Comparison of ENCODE assay signal across 1 cellular context in the genomic region with DNA sequence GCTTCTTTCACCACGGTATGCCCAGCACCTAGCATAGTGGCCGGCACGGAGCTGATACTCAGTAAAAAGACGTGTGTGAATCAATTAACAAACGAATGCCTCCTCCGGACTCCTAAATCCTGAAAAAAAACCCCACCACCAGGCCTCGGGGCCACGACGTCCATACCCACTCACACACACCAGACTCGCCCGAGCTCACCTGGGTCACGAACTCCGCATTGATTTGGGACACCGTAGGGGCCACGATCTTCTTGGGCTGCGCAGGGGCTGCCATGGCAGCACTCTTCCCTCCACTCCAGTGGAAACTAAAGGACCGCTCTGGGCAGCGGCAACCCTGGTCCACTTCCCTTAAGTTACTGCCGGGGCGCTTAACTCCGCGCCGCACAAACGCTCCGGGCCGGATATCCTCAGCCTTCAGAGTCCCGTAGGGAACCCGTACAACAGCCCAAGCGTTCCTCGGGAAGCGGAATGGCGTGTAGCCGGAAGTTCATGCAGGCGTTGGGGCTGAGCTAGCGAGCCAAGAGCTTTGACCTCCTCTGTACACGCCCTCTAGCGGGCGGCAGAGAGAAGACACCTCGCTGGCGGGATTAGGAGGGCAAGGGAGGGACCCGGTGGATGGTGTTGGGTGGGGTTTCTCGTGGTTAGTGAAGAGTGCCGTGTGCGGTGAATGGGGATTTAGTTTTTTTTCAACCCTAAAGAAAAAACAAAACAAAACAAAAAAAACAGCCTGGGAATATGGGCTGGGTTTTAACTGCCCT.
A peak's percentile ranks its signal among the peaks of the same experiment; 100 is the strongest.
TF ChIP-seq lines count a peak whose summit lies in the region.

A gene (minus strand): TSS at position 403 of the 758 bp plus-strand sequence. CDS start 129 bp downstream, at position 274.

TF ChIP-seq in HepG2, 621 proteins besides CTCF, POLR2A, EP300 and RAD21 (continued from another document and continues in another):
- TF ChIP-seq, protein P1, sequence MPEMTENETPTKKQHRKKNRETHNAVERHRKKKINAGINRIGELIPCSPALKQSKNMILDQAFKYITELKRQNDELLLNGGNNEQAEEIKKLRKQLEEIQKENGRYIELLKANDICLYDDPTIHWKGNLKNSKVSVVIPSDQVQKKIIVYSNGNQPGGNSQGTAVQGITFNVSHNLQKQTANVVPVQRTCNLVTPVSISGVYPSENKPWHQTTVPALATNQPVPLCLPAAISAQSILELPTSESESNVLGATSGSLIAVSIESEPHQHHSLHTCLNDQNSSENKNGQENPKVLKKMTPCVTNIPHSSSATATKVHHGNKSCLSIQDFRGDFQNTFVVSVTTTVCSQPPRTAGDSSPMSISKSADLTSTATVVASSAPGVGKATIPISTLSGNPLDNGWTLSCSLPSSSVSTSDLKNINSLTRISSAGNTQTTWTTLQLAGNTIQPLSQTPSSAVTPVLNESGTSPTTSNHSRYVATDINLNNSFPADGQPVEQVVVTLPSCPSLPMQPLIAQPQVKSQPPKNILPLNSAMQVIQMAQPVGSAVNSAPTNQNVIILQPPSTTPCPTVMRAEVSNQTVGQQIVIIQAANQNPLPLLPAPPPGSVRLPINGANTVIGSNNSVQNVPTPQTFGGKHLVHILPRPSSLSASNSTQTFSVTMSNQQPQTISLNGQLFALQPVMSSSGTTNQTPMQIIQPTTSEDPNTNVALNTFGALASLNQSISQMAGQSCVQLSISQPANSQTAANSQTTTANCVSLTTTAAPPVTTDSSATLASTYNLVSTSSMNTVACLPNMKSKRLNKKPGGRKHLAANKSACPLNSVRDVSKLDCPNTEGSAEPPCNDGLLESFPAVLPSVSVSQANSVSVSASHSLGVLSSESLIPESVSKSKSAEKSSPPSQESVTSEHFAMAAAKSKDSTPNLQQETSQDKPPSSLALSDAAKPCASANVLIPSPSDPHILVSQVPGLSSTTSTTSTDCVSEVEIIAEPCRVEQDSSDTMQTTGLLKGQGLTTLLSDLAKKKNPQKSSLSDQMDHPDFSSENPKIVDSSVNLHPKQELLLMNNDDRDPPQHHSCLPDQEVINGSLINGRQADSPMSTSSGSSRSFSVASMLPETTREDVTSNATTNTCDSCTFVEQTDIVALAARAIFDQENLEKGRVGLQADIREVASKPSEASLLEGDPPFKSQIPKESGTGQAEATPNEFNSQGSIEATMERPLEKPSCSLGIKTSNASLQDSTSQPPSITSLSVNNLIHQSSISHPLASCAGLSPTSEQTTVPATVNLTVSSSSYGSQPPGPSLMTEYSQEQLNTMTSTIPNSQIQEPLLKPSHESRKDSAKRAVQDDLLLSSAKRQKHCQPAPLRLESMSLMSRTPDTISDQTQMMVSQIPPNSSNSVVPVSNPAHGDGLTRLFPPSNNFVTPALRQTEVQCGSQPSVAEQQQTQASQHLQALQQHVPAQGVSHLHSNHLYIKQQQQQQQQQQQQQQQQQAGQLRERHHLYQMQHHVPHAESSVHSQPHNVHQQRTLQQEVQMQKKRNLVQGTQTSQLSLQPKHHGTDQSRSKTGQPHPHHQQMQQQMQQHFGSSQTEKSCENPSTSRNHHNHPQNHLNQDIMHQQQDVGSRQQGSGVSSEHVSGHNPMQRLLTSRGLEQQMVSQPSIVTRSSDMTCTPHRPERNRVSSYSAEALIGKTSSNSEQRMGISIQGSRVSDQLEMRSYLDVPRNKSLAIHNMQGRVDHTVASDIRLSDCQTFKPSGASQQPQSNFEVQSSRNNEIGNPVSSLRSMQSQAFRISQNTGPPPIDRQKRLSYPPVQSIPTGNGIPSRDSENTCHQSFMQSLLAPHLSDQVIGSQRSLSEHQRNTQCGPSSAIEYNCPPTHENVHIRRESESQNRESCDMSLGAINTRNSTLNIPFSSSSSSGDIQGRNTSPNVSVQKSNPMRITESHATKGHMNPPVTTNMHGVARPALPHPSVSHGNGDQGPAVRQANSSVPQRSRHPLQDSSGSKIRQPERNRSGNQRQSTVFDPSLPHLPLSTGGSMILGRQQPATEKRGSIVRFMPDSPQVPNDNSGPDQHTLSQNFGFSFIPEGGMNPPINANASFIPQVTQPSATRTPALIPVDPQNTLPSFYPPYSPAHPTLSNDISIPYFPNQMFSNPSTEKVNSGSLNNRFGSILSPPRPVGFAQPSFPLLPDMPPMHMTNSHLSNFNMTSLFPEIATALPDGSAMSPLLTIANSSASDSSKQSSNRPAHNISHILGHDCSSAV (CRISPR knock-in tag; IDR thresholded peaks at IDR 0.05; ENCODE audit: borderline replicate concordance): no peak
- TF ChIP-seq SIX1 (CRISPR knock-in tag; IDR thresholded peaks at IDR 0.05; ENCODE audit: borderline replicate concordance): no peak
- TF ChIP-seq MIXL1 (CRISPR knock-in tag; IDR thresholded peaks at IDR 0.05): peak; percentile 83
- no peak for TF ChIP-seq ZNF839 (CRISPR knock-in tag; IDR thresholded peaks at IDR 0.05; ENCODE audit: borderline replicate concordance)
- no peak for TF ChIP-seq GLI4 (CRISPR knock-in tag; IDR thresholded peaks at IDR 0.05; ENCODE audit: borderline replicate concordance)
- TF ChIP-seq EZH2 (conservative IDR thresholded peaks at IDR 0.05; ENCODE audit: low read depth, low read length): no peak
- peak; percentile 66; the same call in 1 of the 2 replicates for TF ChIP-seq ZNF709 (CRISPR knock-in tag; IDR thresholded peaks at IDR 0.05)
- no peak; the same call in 1 of the 2 replicates for TF ChIP-seq ZBTB20 (CRISPR knock-in tag; IDR thresholded peaks at IDR 0.05; ENCODE audit: borderline replicate concordance, low read depth)
- TF ChIP-seq TOPORS (CRISPR knock-in tag; IDR thresholded peaks at IDR 0.05): no peak; the same call in 1 of the 2 replicates
- TF ChIP-seq KLF12 (CRISPR knock-in tag; IDR thresholded peaks at IDR 0.05; ENCODE audit: borderline replicate concordance): no peak; the same call in 1 of the 2 replicates
- peak; percentile 59 for TF ChIP-seq RBFOX2 (IDR thresholded peaks at IDR 0.05; ENCODE audit: low read depth, low read length)
- TF ChIP-seq ZNF850 (CRISPR knock-in tag; conservative IDR thresholded peaks at IDR 0.05): 0 out of 2 replicates have a peak, but pooled peaks have one; percentile 36
- TF ChIP-seq, protein P2, sequence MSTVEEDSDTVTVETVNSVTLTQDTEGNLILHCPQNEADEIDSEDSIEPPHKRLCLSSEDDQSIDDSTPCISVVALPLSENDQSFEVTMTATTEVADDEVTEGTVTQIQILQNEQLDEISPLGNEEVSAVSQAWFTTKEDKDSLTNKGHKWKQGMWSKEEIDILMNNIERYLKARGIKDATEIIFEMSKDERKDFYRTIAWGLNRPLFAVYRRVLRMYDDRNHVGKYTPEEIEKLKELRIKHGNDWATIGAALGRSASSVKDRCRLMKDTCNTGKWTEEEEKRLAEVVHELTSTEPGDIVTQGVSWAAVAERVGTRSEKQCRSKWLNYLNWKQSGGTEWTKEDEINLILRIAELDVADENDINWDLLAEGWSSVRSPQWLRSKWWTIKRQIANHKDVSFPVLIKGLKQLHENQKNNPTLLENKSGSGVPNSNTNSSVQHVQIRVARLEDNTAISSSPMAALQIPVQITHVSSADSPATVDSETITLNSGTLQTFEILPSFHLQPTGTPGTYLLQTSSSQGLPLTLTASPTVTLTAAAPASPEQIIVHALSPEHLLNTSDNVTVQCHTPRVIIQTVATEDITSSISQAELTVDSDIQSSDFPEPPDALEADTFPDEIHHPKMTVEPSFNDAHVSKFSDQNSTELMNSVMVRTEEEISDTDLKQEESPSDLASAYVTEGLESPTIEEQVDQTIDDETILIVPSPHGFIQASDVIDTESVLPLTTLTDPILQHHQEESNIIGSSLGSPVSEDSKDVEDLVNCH (CRISPR knock-in tag; IDR thresholded peaks at IDR 0.05): no peak
- peak; percentile 55; the same call in 1 of the 2 replicates for TF ChIP-seq BCL6 (CRISPR knock-in tag; IDR thresholded peaks at IDR 0.05)
- TF ChIP-seq GATAD2A (CRISPR knock-in tag; IDR thresholded peaks at IDR 0.05): no peak; the same call in none of the 2 replicates
- peak; percentile 62; the same call in 1 of the 2 replicates for TF ChIP-seq ZNF768 (CRISPR knock-in tag; IDR thresholded peaks at IDR 0.05)
- no peak for TF ChIP-seq ZNF282 (IDR thresholded peaks at IDR 0.05; ENCODE audit: partially characterized antibody)
- peak; percentile 40; the same call in 1 of the 2 replicates for TF ChIP-seq MTA1 (CRISPR knock-in tag; IDR thresholded peaks at IDR 0.05; ENCODE audit: borderline replicate concordance)
- TF ChIP-seq, protein P3, sequence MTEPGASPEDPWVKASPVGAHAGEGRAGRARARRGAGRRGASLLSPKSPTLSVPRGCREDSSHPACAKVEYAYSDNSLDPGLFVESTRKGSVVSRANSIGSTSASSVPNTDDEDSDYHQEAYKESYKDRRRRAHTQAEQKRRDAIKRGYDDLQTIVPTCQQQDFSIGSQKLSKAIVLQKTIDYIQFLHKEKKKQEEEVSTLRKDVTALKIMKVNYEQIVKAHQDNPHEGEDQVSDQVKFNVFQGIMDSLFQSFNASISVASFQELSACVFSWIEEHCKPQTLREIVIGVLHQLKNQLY (CRISPR knock-in tag; IDR thresholded peaks at IDR 0.05): no peak; the same call in 1 of the 2 replicates
- TF ChIP-seq ISL2 (CRISPR knock-in tag; IDR thresholded peaks at IDR 0.05): peak; percentile 57
- TF ChIP-seq ERF (CRISPR knock-in tag; IDR thresholded peaks at IDR 0.05): peak; percentile 91
- no peak for TF ChIP-seq ZBTB8A (CRISPR knock-in tag; IDR thresholded peaks at IDR 0.05; ENCODE audit: borderline replicate concordance, low read depth)
- TF ChIP-seq ZNF546 (CRISPR knock-in tag; conservative IDR thresholded peaks at IDR 0.05): 0 out of 2 replicates have a peak, but pooled peaks have one; percentile 38
- TF ChIP-seq, protein P4, sequence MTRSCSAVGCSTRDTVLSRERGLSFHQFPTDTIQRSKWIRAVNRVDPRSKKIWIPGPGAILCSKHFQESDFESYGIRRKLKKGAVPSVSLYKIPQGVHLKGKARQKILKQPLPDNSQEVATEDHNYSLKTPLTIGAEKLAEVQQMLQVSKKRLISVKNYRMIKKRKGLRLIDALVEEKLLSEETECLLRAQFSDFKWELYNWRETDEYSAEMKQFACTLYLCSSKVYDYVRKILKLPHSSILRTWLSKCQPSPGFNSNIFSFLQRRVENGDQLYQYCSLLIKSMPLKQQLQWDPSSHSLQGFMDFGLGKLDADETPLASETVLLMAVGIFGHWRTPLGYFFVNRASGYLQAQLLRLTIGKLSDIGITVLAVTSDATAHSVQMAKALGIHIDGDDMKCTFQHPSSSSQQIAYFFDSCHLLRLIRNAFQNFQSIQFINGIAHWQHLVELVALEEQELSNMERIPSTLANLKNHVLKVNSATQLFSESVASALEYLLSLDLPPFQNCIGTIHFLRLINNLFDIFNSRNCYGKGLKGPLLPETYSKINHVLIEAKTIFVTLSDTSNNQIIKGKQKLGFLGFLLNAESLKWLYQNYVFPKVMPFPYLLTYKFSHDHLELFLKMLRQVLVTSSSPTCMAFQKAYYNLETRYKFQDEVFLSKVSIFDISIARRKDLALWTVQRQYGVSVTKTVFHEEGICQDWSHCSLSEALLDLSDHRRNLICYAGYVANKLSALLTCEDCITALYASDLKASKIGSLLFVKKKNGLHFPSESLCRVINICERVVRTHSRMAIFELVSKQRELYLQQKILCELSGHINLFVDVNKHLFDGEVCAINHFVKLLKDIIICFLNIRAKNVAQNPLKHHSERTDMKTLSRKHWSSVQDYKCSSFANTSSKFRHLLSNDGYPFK (CRISPR knock-in tag; IDR thresholded peaks at IDR 0.05; ENCODE audit: borderline replicate concordance): peak; percentile 95
- peak; percentile 94 for TF ChIP-seq SMAD3 (CRISPR knock-in tag; IDR thresholded peaks at IDR 0.05)
- TF ChIP-seq TBL1XR1 (IDR thresholded peaks at IDR 0.05; ENCODE audit: borderline replicate concordance, low read length, partially characterized antibody): peak; percentile 64
- 0 out of 2 replicates have a peak, but pooled peaks have one; percentile 36 for TF ChIP-seq ZNF567 (CRISPR knock-in tag; IDR thresholded peaks at IDR 0.05; ENCODE audit: borderline replicate concordance)
- TF ChIP-seq, protein P5, sequence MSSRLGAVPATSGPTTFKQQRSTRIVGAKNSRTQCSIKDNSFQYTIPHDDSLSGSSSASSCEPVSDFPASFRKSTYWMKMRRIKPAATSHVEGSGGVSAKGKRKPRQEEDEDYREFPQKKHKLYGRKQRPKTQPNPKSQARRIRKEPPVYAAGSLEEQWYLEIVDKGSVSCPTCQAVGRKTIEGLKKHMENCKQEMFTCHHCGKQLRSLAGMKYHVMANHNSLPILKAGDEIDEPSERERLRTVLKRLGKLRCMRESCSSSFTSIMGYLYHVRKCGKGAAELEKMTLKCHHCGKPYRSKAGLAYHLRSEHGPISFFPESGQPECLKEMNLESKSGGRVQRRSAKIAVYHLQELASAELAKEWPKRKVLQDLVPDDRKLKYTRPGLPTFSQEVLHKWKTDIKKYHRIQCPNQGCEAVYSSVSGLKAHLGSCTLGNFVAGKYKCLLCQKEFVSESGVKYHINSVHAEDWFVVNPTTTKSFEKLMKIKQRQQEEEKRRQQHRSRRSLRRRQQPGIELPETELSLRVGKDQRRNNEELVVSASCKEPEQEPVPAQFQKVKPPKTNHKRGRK (CRISPR knock-in tag; IDR thresholded peaks at IDR 0.05): no peak
- no peak for TF ChIP-seq ZNF326 (CRISPR knock-in tag; IDR thresholded peaks at IDR 0.05; ENCODE audit: borderline replicate concordance)
- no peak for TF ChIP-seq SRSF4 (IDR thresholded peaks at IDR 0.05; ENCODE audit: low read depth, low read length, poor library complexity, severe bottlenecking)
- TF ChIP-seq, protein P6, sequence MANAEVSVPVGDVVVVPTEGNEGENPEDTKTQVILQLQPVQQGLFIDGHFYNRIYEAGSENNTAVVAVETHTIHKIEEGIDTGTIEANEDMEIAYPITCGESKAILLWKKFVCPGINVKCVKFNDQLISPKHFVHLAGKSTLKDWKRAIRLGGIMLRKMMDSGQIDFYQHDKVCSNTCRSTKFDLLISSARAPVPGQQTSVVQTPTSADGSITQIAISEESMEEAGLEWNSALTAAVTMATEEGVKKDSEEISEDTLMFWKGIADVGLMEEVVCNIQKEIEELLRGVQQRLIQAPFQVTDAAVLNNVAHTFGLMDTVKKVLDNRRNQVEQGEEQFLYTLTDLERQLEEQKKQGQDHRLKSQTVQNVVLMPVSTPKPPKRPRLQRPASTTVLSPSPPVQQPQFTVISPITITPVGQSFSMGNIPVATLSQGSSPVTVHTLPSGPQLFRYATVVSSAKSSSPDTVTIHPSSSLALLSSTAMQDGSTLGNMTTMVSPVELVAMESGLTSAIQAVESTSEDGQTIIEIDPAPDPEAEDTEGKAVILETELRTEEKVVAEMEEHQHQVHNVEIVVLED (CRISPR knock-in tag; IDR thresholded peaks at IDR 0.05; ENCODE audit: borderline replicate concordance): peak; percentile 81; the same call in 1 of the 2 replicates
- TF ChIP-seq, protein P7, sequence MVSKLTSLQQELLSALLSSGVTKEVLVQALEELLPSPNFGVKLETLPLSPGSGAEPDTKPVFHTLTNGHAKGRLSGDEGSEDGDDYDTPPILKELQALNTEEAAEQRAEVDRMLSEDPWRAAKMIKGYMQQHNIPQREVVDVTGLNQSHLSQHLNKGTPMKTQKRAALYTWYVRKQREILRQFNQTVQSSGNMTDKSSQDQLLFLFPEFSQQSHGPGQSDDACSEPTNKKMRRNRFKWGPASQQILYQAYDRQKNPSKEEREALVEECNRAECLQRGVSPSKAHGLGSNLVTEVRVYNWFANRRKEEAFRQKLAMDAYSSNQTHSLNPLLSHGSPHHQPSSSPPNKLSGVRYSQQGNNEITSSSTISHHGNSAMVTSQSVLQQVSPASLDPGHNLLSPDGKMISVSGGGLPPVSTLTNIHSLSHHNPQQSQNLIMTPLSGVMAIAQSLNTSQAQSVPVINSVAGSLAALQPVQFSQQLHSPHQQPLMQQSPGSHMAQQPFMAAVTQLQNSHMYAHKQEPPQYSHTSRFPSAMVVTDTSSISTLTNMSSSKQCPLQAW (CRISPR knock-in tag; IDR thresholded peaks at IDR 0.05): peak; percentile 89
- TF ChIP-seq MLLT10 (CRISPR knock-in tag; IDR thresholded peaks at IDR 0.05): no peak
- TF ChIP-seq REXO4 (CRISPR knock-in tag; IDR thresholded peaks at IDR 0.05; ENCODE audit: borderline replicate concordance): no peak
- TF ChIP-seq SOX5 (CRISPR knock-in tag; IDR thresholded peaks at IDR 0.05; ENCODE audit: borderline replicate concordance): peak; percentile 68
